17 cellular contexts compared by ENCODE assay signal in genomic region chr16:30964540-30965226, GRCh38.
"Had no signal": no experiment of that assay in that cellular context is flagged by ENCODE, and none has a peak within 500 bp of the region (broad histone marks: within the 10 kb centered on the region; RNA-seq: fewer than 3 reads in every experiment).

No MANE protein-coding gene starts in this region.

- H3K4me2 ChIP-seq: smooth muscle cell had no signal

- H3K9me3 Mint-ChIP-seq: activated B cell treated with CpG ODN at 0.5 μM for 24 hours; activated naive CD8-positive, alpha-beta T cell treated with anti-CD3 and anti-CD28 coated beads for 36 hours; natural killer cell treated with Interleukin-12 subunit alpha and Interleukin-12 subunit beta and Interleukin-15 and Interleukin-18, amount 100 ng/mL, for 72 hours; T-helper 1 cell treated with Interleukin-12 subunit alpha and Interleukin-12 subunit beta and Interleukin-4 antibody, amounts not matched to agents 30 μg/mL and 1 μg/mL, for 36 hours had no signal

- DNase-seq: activated B cell treated with CpG ODN at 0.5 μM for 24 hours; activated CD4-positive, alpha-beta T cell treated with anti-CD3 and anti-CD28 coated beads, Interleukin-2, amount 50 U/mL, for 1 hour; activated naive CD8-positive, alpha-beta T cell treated with anti-CD3 and anti-CD28 coated beads for 36 hours; activated T-cell treated with anti-CD3 and anti-CD28 coated beads, Interleukin-2, amount 50 U/mL, for 1 hour; anterior cingulate cortex; foreskin melanocyte; head of caudate nucleus; mesenchymal stem cell; nucleus accumbens; substantia nigra; trophoblast cell had no signal

- H3K4me3 ChIP-seq: smooth muscle cell had no signal

- H3K4me3 Mint-ChIP-seq: activated B cell treated with CpG ODN at 0.5 μM for 24 hours; activated naive CD8-positive, alpha-beta T cell treated with anti-CD3 and anti-CD28 coated beads for 36 hours; natural killer cell treated with Interleukin-12 subunit alpha and Interleukin-12 subunit beta and Interleukin-15 and Interleukin-18, amount 100 ng/mL, for 72 hours; T-helper 1 cell treated with Interleukin-12 subunit alpha and Interleukin-12 subunit beta and Interleukin-4 antibody, amounts not matched to agents 30 μg/mL and 1 μg/mL, for 36 hours had no signal

- ATAC-seq: left lobe of liver had no signal

- H3K27ac Mint-ChIP-seq: activated B cell treated with CpG ODN at 0.5 μM for 24 hours; activated naive CD8-positive, alpha-beta T cell treated with anti-CD3 and anti-CD28 coated beads for 36 hours; natural killer cell treated with Interleukin-12 subunit alpha and Interleukin-12 subunit beta and Interleukin-15 and Interleukin-18, amount 100 ng/mL, for 72 hours; T-helper 1 cell treated with Interleukin-12 subunit alpha and Interleukin-12 subunit beta and Interleukin-4 antibody, amounts not matched to agents 30 μg/mL and 1 μg/mL, for 36 hours had no signal

- H3K27me3 Mint-ChIP-seq: activated B cell treated with CpG ODN at 0.5 μM for 24 hours; activated naive CD8-positive, alpha-beta T cell treated with anti-CD3 and anti-CD28 coated beads for 36 hours; natural killer cell treated with Interleukin-12 subunit alpha and Interleukin-12 subunit beta and Interleukin-15 and Interleukin-18, amount 100 ng/mL, for 72 hours had no signal

- FAIRE-seq: bronchial epithelial cell, islet of Langerhans had no signal
